15 cellular contexts compared by ENCODE assay signal in the genomic region with DNA sequence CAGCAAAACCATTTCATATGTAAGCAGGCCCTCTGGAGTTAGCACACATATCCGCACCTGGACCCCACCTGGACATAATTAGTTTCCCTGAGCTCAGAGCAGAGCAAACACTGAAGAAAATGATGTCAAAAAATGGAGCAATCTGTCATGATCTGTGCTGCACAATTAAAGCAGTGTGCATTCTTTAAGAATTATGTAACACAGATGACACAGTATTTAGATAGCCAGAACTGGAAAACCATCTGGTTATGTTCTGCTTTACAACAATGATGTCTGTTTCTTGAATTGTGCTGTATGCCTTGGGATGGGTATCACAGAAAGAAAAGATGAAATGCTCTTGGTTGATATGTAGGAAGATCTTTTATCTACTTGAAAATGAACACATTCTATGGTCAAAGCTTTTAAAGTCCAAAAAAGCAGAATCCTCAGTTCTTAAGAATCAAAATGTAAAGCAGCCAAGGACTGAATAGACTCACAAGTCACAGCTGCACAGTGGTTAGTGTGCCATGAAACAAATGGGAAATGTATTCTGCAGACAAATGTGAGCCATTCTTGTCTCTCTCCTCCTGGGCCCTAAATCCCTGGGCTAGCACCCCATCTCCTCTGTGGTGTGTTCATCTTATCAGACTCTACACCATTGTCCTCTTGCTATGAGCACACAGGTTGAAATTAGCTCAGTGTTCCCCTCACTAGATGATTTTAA.
A peak's percentile ranks its signal among the peaks of the same experiment; 100 is the strongest.
DNase-seq lines count a peak whose midpoint lies in the region; ATAC-seq and TF ChIP-seq lines count a peak whose summit lies in the region.
"Had no signal": no experiment of that assay in that cellular context is flagged by ENCODE, and none has a peak within 500 bp of the region (broad histone marks: within the 10 kb centered on the region; RNA-seq: fewer than 3 reads in every experiment).

No MANE protein-coding gene starts in this region.

- no peak overlapping the region for H3K4me3 ChIP-seq in cardiac fibroblast (replicated peaks in 1 of 2; ENCODE audit: low read depth in 2 of 2, low read length in 2 of 2)
- H3K4me3 ChIP-seq: ascending aorta had no signal

- DNase-seq in ELR (ENCODE audit: low read depth) (peak; percentile 8), NCI-H1694 treated with DMSO at 0.1 percent for 48 hours (lab: John Stamatoyannopoulos, UW) (peak; percentile 71), cardiac fibroblast (ENCODE audit: low read depth in 2 of 2) (peak; percentile 21 to 58), foreskin melanocyte (no peak)
- DNase-seq in stimulated activated CD8-positive, alpha-beta memory T cell treated with anti-CD3 and anti-CD28 coated beads, Interleukin-4, amount 100 ng/mL, for 48 hours, result no peak
- no peak for DNase-seq in activated CD8-positive, alpha-beta memory T cell treated with anti-CD3 and anti-CD28 coated beads for 24 hours
- DNase-seq: activated T-cell treated with anti-CD3 and anti-CD28 coated beads, Interleukin-2, amount 50 U/mL, for 1 hour; NCI-H1048; NCI-H526 treated with DMSO at 0.1 percent for 48 hours; stimulated activated naive CD8-positive, alpha-beta T cell treated with anti-CD3 and anti-CD28 coated beads, Interleukin-15, amount 100 ng/mL, for 72 hours; WERI-Rb-1 had no signal

- peak overlapping the region; percentile 25 for H3K27ac ChIP-seq in layer of hippocampus (ENCODE audit: low read depth, low read length)
- H3K27ac ChIP-seq: ascending aorta, epithelial cell of prostate, WERI-Rb-1 had no signal

- H3K27me3 ChIP-seq in layer of hippocampus (ENCODE audit: control insufficient read depth, insufficient read depth, low read length), result no peaks in the 10 kb centered on the region
- H3K27me3 ChIP-seq: ascending aorta had no signal

- ATAC-seq in GM19324 (IDR thresholded peaks at IDR 0.05; ENCODE audit: low FRiP score, unreplicated experiment), result no peak
- ATAC-seq: stimulated activated naive CD8-positive, alpha-beta T cell treated with anti-CD3 and anti-CD28 coated beads, Interleukin-15, amount 100 ng/mL, for 72 hours had no signal

- TF ChIP-seq CTCF in cardiac fibroblast (IDR thresholded peaks at IDR 0.05; ENCODE audit: low read depth, low read length), result no peak

Comparison
In these comparisons a context has a peak if more than half of its experiments do, and no peak if none do; other contexts are left out.
1. DNase-seq: peak in ELR (single experiment), NCI-H1694 treated with DMSO at 0.1 percent for 48 hours (single experiment) and cardiac fibroblast (2 of 2); none in stimulated activated CD8-positive, alpha-beta memory T cell treated with anti-CD3 and anti-CD28 coated beads, Interleukin-4, amount 100 ng/mL, for 48 hours (single experiment), activated CD8-positive, alpha-beta memory T cell treated with anti-CD3 and anti-CD28 coated beads for 24 hours (single experiment) and foreskin melanocyte (single experiment).